In genomic region chr2:45729753-45730512, GRCh38 we compare ENCODE assay signal across 1 cellular context.
TF ChIP-seq lines count a peak whose summit lies in the region.

No MANE protein-coding gene starts in this region.

TF ChIP-seq in GM12878, 131 proteins besides CTCF, POLR2A, EP300 and RAD21 (continued from another document):
- TF ChIP-seq CBX5 (IDR thresholded peaks at IDR 0.05; ENCODE audit: low read depth) (peak; percentile 84; the same call in 1 of the 2 replicates), KDM1A (IDR thresholded peaks at IDR 0.05; ENCODE audit: borderline replicate concordance) (no peak), KAT2A (conservative IDR thresholded peaks at IDR 0.05; ENCODE audit: control insufficient read depth, low read depth, low read length) (no peak), TAF1 (IDR thresholded peaks at IDR 0.05; ENCODE audit: borderline replicate concordance, low read depth, low read length) (no peak), BACH1 (IDR thresholded peaks at IDR 0.05; ENCODE audit: borderline replicate concordance) (peak; percentile 27; the same call in 1 of the 2 replicates), SUPT20H (IDR thresholded peaks at IDR 0.05; ENCODE audit: borderline replicate concordance, control insufficient read depth, low read depth, low read length) (no peak), STAT3 (IDR thresholded peaks at IDR 0.05; ENCODE audit: low read depth, low read length) (no peak), MTA2 (IDR thresholded peaks at IDR 0.05; ENCODE audit: low read depth) (peak; percentile 94), ZBTB11 (CRISPR knock-in tag; IDR thresholded peaks at IDR 0.05) (no peak), FOS (IDR thresholded peaks at IDR 0.05; ENCODE audit: borderline replicate concordance, extremely low read depth, insufficient read length) (no peak), RAD51 (IDR thresholded peaks at IDR 0.05) (peak; percentile 69), DPF2 (IDR thresholded peaks at IDR 0.05) (peak; percentile 87), POU2F2 (IDR thresholded peaks at IDR 0.05; ENCODE audit: borderline replicate concordance, low read depth, low read length) (peak; percentile 79; the same call in 2 of the 3 replicates), ZNF384 (IDR thresholded peaks at IDR 0.05; ENCODE audit: borderline replicate concordance, low read depth, low read length) (no peak), NFYA (IDR thresholded peaks at IDR 0.05; ENCODE audit: borderline replicate concordance, low read depth, low read length) (no peak), EZH2 (IDR thresholded peaks at IDR 0.05; ENCODE audit: borderline replicate concordance, control insufficient read depth, low read depth, low read length) (no peak), E2F8 (IDR thresholded peaks at IDR 0.05; ENCODE audit: low read depth, partially characterized antibody) (no peak), ZBTB40 (IDR thresholded peaks at IDR 0.05; ENCODE audit: borderline replicate concordance) (peak; percentile 6; the same call in 1 of the 2 replicates), RELB (IDR thresholded peaks at IDR 0.05; ENCODE audit: low read depth) (peak; percentile 90), NR2C2 (IDR thresholded peaks at IDR 0.05; ENCODE audit: borderline replicate concordance, control insufficient read depth, insufficient read length, low read depth) (no peak), ELK1 (IDR thresholded peaks at IDR 0.05; ENCODE audit: low read depth, low read length) (no peak)
